1 cellular context compared by ENCODE assay signal in the genomic region with DNA sequence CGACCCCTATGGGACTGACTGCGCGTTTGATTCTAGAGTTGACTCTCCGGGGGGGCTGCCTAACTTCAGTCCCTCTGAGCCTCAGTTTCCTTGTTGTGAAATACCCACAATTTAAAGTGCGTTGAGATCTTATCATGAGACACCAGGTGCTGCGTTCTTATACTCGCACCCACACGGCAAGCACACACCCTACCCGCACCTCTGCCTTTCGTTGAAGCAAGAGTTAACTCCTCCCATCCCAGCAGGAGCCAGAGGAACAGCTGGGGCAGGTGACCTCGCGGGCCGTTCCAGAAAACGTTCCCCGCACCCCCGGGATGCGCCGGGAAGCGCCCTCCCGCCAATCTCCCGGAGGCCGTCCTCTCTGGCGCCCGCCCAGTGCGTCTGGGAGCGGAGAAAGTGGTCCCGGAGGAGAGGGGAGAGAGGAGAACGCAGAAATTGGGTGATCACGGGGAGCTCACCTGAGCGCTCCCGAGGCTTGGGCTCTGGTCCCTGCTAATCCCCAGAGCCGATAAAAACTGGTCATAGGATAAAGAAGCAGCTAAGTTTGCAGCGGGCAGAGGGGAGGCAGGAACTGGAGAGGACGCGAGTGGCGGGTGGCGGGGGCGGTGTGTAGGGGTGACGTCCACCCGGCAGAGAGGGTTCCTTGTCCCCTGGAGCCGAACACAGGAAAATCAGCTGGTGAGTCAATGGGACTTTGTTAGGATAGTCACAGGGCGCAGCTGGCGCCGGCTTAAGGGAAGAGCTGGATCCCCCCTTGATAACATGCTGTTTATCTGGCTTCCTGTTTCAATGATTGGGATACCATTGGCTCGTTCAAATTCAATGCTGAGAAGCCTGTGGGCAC.
TF ChIP-seq lines count a peak whose summit lies in the region.

No MANE protein-coding gene starts in this region.

TF ChIP-seq in K562, 482 proteins besides CTCF, POLR2A, EP300 and RAD21 (continued from another document and continues in another):
- TF ChIP-seq, protein P1, sequence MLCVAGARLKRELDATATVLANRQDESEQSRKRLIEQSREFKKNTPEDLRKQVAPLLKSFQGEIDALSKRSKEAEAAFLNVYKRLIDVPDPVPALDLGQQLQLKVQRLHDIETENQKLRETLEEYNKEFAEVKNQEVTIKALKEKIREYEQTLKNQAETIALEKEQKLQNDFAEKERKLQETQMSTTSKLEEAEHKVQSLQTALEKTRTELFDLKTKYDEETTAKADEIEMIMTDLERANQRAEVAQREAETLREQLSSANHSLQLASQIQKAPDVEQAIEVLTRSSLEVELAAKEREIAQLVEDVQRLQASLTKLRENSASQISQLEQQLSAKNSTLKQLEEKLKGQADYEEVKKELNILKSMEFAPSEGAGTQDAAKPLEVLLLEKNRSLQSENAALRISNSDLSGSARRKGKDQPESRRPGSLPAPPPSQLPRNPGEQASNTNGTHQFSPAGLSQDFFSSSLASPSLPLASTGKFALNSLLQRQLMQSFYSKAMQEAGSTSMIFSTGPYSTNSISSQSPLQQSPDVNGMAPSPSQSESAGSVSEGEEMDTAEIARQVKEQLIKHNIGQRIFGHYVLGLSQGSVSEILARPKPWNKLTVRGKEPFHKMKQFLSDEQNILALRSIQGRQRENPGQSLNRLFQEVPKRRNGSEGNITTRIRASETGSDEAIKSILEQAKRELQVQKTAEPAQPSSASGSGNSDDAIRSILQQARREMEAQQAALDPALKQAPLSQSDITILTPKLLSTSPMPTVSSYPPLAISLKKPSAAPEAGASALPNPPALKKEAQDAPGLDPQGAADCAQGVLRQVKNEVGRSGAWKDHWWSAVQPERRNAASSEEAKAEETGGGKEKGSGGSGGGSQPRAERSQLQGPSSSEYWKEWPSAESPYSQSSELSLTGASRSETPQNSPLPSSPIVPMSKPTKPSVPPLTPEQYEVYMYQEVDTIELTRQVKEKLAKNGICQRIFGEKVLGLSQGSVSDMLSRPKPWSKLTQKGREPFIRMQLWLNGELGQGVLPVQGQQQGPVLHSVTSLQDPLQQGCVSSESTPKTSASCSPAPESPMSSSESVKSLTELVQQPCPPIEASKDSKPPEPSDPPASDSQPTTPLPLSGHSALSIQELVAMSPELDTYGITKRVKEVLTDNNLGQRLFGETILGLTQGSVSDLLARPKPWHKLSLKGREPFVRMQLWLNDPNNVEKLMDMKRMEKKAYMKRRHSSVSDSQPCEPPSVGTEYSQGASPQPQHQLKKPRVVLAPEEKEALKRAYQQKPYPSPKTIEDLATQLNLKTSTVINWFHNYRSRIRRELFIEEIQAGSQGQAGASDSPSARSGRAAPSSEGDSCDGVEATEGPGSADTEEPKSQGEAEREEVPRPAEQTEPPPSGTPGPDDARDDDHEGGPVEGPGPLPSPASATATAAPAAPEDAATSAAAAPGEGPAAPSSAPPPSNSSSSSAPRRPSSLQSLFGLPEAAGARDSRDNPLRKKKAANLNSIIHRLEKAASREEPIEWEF (CRISPR knock-in tag; IDR thresholded peaks at IDR 0.05): no peak
- no peak for TF ChIP-seq SMAD1 (IDR thresholded peaks at IDR 0.05; ENCODE audit: low read depth, low read length, partially characterized antibody)
- no peak for TF ChIP-seq BCL6 (CRISPR knock-in tag; IDR thresholded peaks at IDR 0.05)
- TF ChIP-seq CSDE1 (IDR thresholded peaks at IDR 0.05): no peak
- TF ChIP-seq SAFB (IDR thresholded peaks at IDR 0.05; ENCODE audit: borderline replicate concordance, low read depth, low read length): no peak
- TF ChIP-seq, protein P2, sequence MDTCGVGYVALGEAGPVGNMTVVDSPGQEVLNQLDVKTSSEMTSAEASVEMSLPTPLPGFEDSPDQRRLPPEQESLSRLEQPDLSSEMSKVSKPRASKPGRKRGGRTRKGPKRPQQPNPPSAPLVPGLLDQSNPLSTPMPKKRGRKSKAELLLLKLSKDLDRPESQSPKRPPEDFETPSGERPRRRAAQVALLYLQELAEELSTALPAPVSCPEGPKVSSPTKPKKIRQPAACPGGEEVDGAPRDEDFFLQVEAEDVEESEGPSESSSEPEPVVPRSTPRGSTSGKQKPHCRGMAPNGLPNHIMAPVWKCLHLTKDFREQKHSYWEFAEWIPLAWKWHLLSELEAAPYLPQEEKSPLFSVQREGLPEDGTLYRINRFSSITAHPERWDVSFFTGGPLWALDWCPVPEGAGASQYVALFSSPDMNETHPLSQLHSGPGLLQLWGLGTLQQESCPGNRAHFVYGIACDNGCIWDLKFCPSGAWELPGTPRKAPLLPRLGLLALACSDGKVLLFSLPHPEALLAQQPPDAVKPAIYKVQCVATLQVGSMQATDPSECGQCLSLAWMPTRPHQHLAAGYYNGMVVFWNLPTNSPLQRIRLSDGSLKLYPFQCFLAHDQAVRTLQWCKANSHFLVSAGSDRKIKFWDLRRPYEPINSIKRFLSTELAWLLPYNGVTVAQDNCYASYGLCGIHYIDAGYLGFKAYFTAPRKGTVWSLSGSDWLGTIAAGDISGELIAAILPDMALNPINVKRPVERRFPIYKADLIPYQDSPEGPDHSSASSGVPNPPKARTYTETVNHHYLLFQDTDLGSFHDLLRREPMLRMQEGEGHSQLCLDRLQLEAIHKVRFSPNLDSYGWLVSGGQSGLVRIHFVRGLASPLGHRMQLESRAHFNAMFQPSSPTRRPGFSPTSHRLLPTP (IDR thresholded peaks at IDR 0.05; ENCODE audit: borderline replicate concordance, extremely low read depth, insufficient read length): no peak
- TF ChIP-seq MXD1 (CRISPR knock-in tag; IDR thresholded peaks at IDR 0.05; ENCODE audit: borderline replicate concordance, poor library complexity, severe bottlenecking): no peak
- no peak for TF ChIP-seq PHB (CRISPR knock-in tag; IDR thresholded peaks at IDR 0.05)
- TF ChIP-seq ZNF224 (CRISPR knock-in tag; IDR thresholded peaks at IDR 0.05): no peak
- TF ChIP-seq PHF20 (IDR thresholded peaks at IDR 0.05; ENCODE audit: partially characterized antibody): no peak
- no peak for TF ChIP-seq SMARCB1 (IDR thresholded peaks at IDR 0.05; ENCODE audit: insufficient read length, low read depth)
- TF ChIP-seq ZNF212 (CRISPR knock-in tag; IDR thresholded peaks at IDR 0.05): no peak
- TF ChIP-seq FOXM1 (IDR thresholded peaks at IDR 0.05; ENCODE audit: low read depth): no peak
- no peak for TF ChIP-seq FOXM1 (CRISPR knock-in tag; IDR thresholded peaks at IDR 0.05; ENCODE audit: low read depth)
- 0 out of 2 replicates have a peak, but pooled peaks have one; percentile 31 for TF ChIP-seq DPF2 (IDR thresholded peaks at IDR 0.05)
- no peak for TF ChIP-seq IFI16 (CRISPR knock-in tag; IDR thresholded peaks at IDR 0.05)
- no peak for TF ChIP-seq ZKSCAN8 (CRISPR knock-in tag; IDR thresholded peaks at IDR 0.05)
- TF ChIP-seq ZNF79 (CRISPR knock-in tag; IDR thresholded peaks at IDR 0.05; ENCODE audit: low read depth): no peak
- no peak for TF ChIP-seq FOXJ3 (CRISPR knock-in tag; IDR thresholded peaks at IDR 0.05)
- TF ChIP-seq ZFPM2 (CRISPR knock-in tag; IDR thresholded peaks at IDR 0.05): no peak
- TF ChIP-seq NRF1 (conservative IDR thresholded peaks at IDR 0.05 in 1 of 2, IDR thresholded peaks at IDR 0.05 in 1 of 2): peak in 1 of 2 experiments; percentile 30; a peak in 1 of 4 replicates
- no peak for TF ChIP-seq PURB (CRISPR knock-in tag; IDR thresholded peaks at IDR 0.05; ENCODE audit: low read depth)
- TF ChIP-seq RFX7 (CRISPR knock-in tag; IDR thresholded peaks at IDR 0.05): no peak
- no peak for TF ChIP-seq FOXP1 (CRISPR knock-in tag; IDR thresholded peaks at IDR 0.05)
- TF ChIP-seq SIN3B (IDR thresholded peaks at IDR 0.05; ENCODE audit: low read depth): no peak
- no peak for TF ChIP-seq ZNF146 (CRISPR knock-in tag; IDR thresholded peaks at IDR 0.05; ENCODE audit: unreplicated experiment)
- no peak for TF ChIP-seq L3MBTL2 (IDR thresholded peaks at IDR 0.05)
- TF ChIP-seq, protein P3, sequence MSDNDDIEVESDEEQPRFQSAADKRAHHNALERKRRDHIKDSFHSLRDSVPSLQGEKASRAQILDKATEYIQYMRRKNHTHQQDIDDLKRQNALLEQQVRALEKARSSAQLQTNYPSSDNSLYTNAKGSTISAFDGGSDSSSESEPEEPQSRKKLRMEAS (CRISPR knock-in tag; IDR thresholded peaks at IDR 0.05): 0 out of 2 replicates have a peak, but pooled peaks have one; percentile 30
- no peak for TF ChIP-seq GTF2E2 (tag; IDR thresholded peaks at IDR 0.05)
- TF ChIP-seq SPI1 (IDR thresholded peaks at IDR 0.05; ENCODE audit: borderline replicate concordance, low read depth, low read length): no peak
- TF ChIP-seq, protein P4, sequence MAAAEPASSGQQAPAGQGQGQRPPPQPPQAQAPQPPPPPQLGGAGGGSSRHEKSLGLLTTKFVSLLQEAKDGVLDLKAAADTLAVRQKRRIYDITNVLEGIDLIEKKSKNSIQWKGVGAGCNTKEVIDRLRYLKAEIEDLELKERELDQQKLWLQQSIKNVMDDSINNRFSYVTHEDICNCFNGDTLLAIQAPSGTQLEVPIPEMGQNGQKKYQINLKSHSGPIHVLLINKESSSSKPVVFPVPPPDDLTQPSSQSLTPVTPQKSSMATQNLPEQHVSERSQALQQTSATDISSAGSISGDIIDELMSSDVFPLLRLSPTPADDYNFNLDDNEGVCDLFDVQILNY (CRISPR knock-in tag; IDR thresholded peaks at IDR 0.05): no peak; the same call in 1 of the 2 replicates
- no peak for TF ChIP-seq U2AF1 (optimal IDR thresholded peaks at IDR 0.05; ENCODE audit: low read depth, low read length)
- TF ChIP-seq TAL1 (IDR thresholded peaks at IDR 0.05): no peak
- TF ChIP-seq DNMT1 (IDR thresholded peaks at IDR 0.05): no peak
- no peak for TF ChIP-seq ETV5 (CRISPR knock-in tag; IDR thresholded peaks at IDR 0.05; ENCODE audit: low read depth)
- TF ChIP-seq NR0B1 (IDR thresholded peaks at IDR 0.05; ENCODE audit: partially characterized antibody): no peak
- no peak for TF ChIP-seq TAF15 (IDR thresholded peaks at IDR 0.05; ENCODE audit: low read depth, low read length)
- TF ChIP-seq, protein P5, sequence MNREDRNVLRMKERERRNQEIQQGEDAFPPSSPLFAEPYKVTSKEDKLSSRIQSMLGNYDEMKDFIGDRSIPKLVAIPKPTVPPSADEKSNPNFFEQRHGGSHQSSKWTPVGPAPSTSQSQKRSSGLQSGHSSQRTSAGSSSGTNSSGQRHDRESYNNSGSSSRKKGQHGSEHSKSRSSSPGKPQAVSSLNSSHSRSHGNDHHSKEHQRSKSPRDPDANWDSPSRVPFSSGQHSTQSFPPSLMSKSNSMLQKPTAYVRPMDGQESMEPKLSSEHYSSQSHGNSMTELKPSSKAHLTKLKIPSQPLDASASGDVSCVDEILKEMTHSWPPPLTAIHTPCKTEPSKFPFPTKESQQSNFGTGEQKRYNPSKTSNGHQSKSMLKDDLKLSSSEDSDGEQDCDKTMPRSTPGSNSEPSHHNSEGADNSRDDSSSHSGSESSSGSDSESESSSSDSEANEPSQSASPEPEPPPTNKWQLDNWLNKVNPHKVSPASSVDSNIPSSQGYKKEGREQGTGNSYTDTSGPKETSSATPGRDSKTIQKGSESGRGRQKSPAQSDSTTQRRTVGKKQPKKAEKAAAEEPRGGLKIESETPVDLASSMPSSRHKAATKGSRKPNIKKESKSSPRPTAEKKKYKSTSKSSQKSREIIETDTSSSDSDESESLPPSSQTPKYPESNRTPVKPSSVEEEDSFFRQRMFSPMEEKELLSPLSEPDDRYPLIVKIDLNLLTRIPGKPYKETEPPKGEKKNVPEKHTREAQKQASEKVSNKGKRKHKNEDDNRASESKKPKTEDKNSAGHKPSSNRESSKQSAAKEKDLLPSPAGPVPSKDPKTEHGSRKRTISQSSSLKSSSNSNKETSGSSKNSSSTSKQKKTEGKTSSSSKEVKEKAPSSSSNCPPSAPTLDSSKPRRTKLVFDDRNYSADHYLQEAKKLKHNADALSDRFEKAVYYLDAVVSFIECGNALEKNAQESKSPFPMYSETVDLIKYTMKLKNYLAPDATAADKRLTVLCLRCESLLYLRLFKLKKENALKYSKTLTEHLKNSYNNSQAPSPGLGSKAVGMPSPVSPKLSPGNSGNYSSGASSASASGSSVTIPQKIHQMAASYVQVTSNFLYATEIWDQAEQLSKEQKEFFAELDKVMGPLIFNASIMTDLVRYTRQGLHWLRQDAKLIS (CRISPR knock-in tag; IDR thresholded peaks at IDR 0.05): no peak
- TF ChIP-seq SMARCA4 (IDR thresholded peaks at IDR 0.05): no peak
- no peak for TF ChIP-seq NR2F6 (CRISPR knock-in tag; IDR thresholded peaks at IDR 0.05)
- no peak for TF ChIP-seq ELF2 (CRISPR knock-in tag; IDR thresholded peaks at IDR 0.05)
- no peak for TF ChIP-seq ZNF589 (CRISPR knock-in tag; IDR thresholded peaks at IDR 0.05; ENCODE audit: low read depth)
- no peak for TF ChIP-seq LARP7 (IDR thresholded peaks at IDR 0.05)
- TF ChIP-seq, protein P6, sequence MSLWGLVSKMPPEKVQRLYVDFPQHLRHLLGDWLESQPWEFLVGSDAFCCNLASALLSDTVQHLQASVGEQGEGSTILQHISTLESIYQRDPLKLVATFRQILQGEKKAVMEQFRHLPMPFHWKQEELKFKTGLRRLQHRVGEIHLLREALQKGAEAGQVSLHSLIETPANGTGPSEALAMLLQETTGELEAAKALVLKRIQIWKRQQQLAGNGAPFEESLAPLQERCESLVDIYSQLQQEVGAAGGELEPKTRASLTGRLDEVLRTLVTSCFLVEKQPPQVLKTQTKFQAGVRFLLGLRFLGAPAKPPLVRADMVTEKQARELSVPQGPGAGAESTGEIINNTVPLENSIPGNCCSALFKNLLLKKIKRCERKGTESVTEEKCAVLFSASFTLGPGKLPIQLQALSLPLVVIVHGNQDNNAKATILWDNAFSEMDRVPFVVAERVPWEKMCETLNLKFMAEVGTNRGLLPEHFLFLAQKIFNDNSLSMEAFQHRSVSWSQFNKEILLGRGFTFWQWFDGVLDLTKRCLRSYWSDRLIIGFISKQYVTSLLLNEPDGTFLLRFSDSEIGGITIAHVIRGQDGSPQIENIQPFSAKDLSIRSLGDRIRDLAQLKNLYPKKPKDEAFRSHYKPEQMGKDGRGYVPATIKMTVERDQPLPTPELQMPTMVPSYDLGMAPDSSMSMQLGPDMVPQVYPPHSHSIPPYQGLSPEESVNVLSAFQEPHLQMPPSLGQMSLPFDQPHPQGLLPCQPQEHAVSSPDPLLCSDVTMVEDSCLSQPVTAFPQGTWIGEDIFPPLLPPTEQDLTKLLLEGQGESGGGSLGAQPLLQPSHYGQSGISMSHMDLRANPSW (CRISPR knock-in tag; IDR thresholded peaks at IDR 0.05): no peak
- no peak for TF ChIP-seq HDGF (IDR thresholded peaks at IDR 0.05)
- TF ChIP-seq ASH1L (IDR thresholded peaks at IDR 0.05; ENCODE audit: borderline replicate concordance, low read depth, partially characterized antibody): no peak
